Comparison of ENCODE assay signal across 14 cellular contexts in the genomic region with DNA sequence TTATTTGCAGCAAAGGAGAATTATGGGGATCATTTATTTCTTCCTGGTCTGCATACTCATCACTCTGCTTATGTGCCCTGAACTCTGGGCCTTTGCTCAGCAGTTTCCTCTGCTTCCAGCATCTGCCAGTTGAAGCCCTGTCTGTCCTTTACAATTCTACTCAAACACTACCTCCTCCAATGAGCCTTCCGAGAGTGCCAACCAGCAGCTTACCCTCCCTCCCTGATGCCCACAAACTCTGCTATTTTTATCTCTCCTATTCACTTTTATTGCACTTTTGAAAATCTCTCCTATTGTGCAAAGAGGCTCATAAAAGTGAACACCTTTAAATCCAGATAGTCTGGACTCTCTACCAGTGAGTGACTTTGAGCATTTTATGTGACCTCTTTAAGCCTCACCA. TPM values are rescaled to one million over a fixed set of nuclear protein-coding genes. Genes with fewer than 3 reads are reported as not detected.
DNase-seq lines count a peak whose midpoint lies in the region; ATAC-seq and TF ChIP-seq lines count a peak whose summit lies in the region.
"Had no signal": no experiment of that assay in that cellular context is flagged by ENCODE, and none has a peak within 500 bp of the region (broad histone marks: within the 10 kb centered on the region; RNA-seq: fewer than 3 reads in every experiment).

No MANE protein-coding gene starts in this region.

- H3K4me2 ChIP-seq in Loucy (ENCODE audit: low read depth, low read length, poor library complexity, severe bottlenecking) (peak overlapping the region; percentile 74), neural progenitor cell (peak overlapping the region; percentile 8)
- H3K4me2 ChIP-seq: BLaER1 had no signal

- peaks cover 2% of the 10 kb centered on the region for H3K9me3 Mint-ChIP-seq in neural progenitor cell
- H3K9me3 Mint-ChIP-seq in stimulated activated naive CD8-positive, alpha-beta T cell treated with anti-CD3 and anti-CD28 coated beads, Interleukin-15, amount 100 ng/mL, for 72 hours, result no peaks in the 10 kb centered on the region
- H3K9me3 Mint-ChIP-seq: CD4-positive, alpha-beta T cell had no signal

- intact Hi-C loops in colonic mucosa (cut with DNase I) (no loop called here), transverse colon (cut with DNase I; ENCODE audit: low total_unique reads) (loop anchor here (5.0 kb wide), 1 partner anchor 371 kb away; no protein-coding TSS in a partner anchor), posterior cingulate gyrus (cut with DNase I) (no loop called here)

- H3K36me3 ChIP-seq in Loucy (ENCODE audit: insufficient read depth, low read length) (no peaks in the 10 kb centered on the region), colonic mucosa (no peaks in the 10 kb centered on the region), neural progenitor cell (no peaks in the 10 kb centered on the region), transverse colon (no peaks in the 10 kb centered on the region)
- H3K36me3 ChIP-seq: BLaER1 had no signal

- H3F3A ChIP-seq in Loucy (ENCODE audit: low read depth) (no peaks in the 10 kb centered on the region), neural progenitor cell (ENCODE audit: low read depth) (peaks cover 60% of the 10 kb centered on the region)

- H3K9me3 ChIP-seq in Loucy (ENCODE audit: insufficient read depth, low read depth, low read length), result no peaks in the 10 kb centered on the region
- H3K9me3 ChIP-seq in colonic mucosa, result no peaks in the 10 kb centered on the region
- no peaks in the 10 kb centered on the region for H3K9me3 ChIP-seq in neural progenitor cell (ENCODE audit: low read depth)
- no peaks in the 10 kb centered on the region for H3K9me3 ChIP-seq in transverse colon
- H3K9me3 ChIP-seq: BLaER1 had no signal

- DNase-seq in colonic mucosa (peak; percentile 47), neural progenitor cell (ENCODE audit: low spot score) (no peak), transverse colon (peak; percentile 64), posterior cingulate gyrus (no peak), NCI-H2171 treated with DMSO at 0.1 percent for 48 hours (lab: John Stamatoyannopoulos, UW) (no peak)
- DNase-seq in stimulated activated naive CD8-positive, alpha-beta T cell treated with anti-CD3 and anti-CD28 coated beads, Interleukin-15, amount 100 ng/mL, for 72 hours, result no peak
- DNase-seq: CD4-positive, alpha-beta T cell; GOT3; KG1; NCI-H1105 treated with DMSO at 0.1 percent for 48 hours; NCI-H2029 treated with DMSO at 0.1 percent for 48 hours had no signal

- H2AFZ ChIP-seq in Loucy (ENCODE audit: low read length) (no peak overlapping the region), neural progenitor cell (replicated peaks) (no peak overlapping the region)

- no peak overlapping the region for H3K4me3 Mint-ChIP-seq in neural progenitor cell
- H3K4me3 Mint-ChIP-seq in stimulated activated naive CD8-positive, alpha-beta T cell treated with anti-CD3 and anti-CD28 coated beads, Interleukin-15, amount 100 ng/mL, for 72 hours, result no peak overlapping the region
- H3K4me3 Mint-ChIP-seq: CD4-positive, alpha-beta T cell had no signal

- TF ChIP-seq CTCF in Loucy (conservative IDR thresholded peaks at IDR 0.05; ENCODE audit: low read length) (no peak), colonic mucosa (IDR thresholded peaks at IDR 0.05) (no peak), neural progenitor cell (IDR thresholded peaks at IDR 0.05) (no peak), transverse colon (IDR thresholded peaks at IDR 0.05) (no peak)

- no peak for TF ChIP-seq EP300 in transverse colon (IDR thresholded peaks at IDR 0.05; ENCODE audit: low read depth)

- H3K4me1 ChIP-seq in Loucy (ENCODE audit: insufficient read depth, low read length, poor library complexity, severe bottlenecking) (peaks cover 28% of the 10 kb centered on the region), colonic mucosa (peaks cover 10% of the 10 kb centered on the region), neural progenitor cell (peaks cover 66% of the 10 kb centered on the region), transverse colon (peaks cover 18 to 53% (median 41%) of the 10 kb centered on the region in 4 donors)

- no peak for ATAC-seq in stimulated activated naive CD8-positive, alpha-beta T cell treated with anti-CD3 and anti-CD28 coated beads, Interleukin-15, amount 100 ng/mL, for 72 hours

- 33 to 50% methylated on average over 1 of the region's 1 CpG for WGBS in transverse colon (ENCODE audit: low coverage in 1 of 2), 2 donors

- peak overlapping the region; percentile 21 for H3K4me3 ChIP-seq in Loucy (ENCODE audit: low read length, poor library complexity, severe bottlenecking)
- H3K4me3 ChIP-seq in colonic mucosa, result no peak overlapping the region
- no peak overlapping the region for H3K4me3 ChIP-seq in neural progenitor cell
- H3K4me3 ChIP-seq in transverse colon, result no peak overlapping the region
- H3K4me3 ChIP-seq: BLaER1, SK-N-MC had no signal

- H4K20me1 ChIP-seq in Loucy (ENCODE audit: insufficient read depth, low read length, poor library complexity, severe bottlenecking) (no peaks in the 10 kb centered on the region), neural progenitor cell (ENCODE audit: low read depth) (no peaks in the 10 kb centered on the region)
- H4K20me1 ChIP-seq: BLaER1 had no signal

- peaks cover 12% of the 10 kb centered on the region for H3K27me3 Mint-ChIP-seq in neural progenitor cell (ENCODE audit: insufficient read depth, low read depth)
- H3K27me3 Mint-ChIP-seq in stimulated activated naive CD8-positive, alpha-beta T cell treated with anti-CD3 and anti-CD28 coated beads, Interleukin-15, amount 100 ng/mL, for 72 hours, result peaks cover 45% of the 10 kb centered on the region

- peaks cover 46% of the 10 kb centered on the region for H3K4me1 Mint-ChIP-seq in neural progenitor cell
- H3K4me1 Mint-ChIP-seq in stimulated activated naive CD8-positive, alpha-beta T cell treated with anti-CD3 and anti-CD28 coated beads, Interleukin-15, amount 100 ng/mL, for 72 hours, result peaks cover 10% of the 10 kb centered on the region

- no peaks in the 10 kb centered on the region for H3K9me2 ChIP-seq in Loucy (replicated peaks; ENCODE audit: low read depth, low read length)

- H3K27me3 ChIP-seq in Loucy (ENCODE audit: insufficient read depth, low read length, poor library complexity, severe bottlenecking) (no peaks in the 10 kb centered on the region), colonic mucosa (no peaks in the 10 kb centered on the region), neural progenitor cell (peaks cover 3% of the 10 kb centered on the region), transverse colon (no peaks in the 10 kb centered on the region)

- in situ Hi-C loops in transverse colon (cut with MboI; ENCODE audit: low pct_ligation_motif_present in 1 of 4, low pct_unique_long_range_greater_than_20kb in 1 of 4, low sequenced_read_pairs in 3 of 4), result no loop called here

- H3K27ac Mint-ChIP-seq in neural progenitor cell, result no peak overlapping the region
- H3K27ac Mint-ChIP-seq in stimulated activated naive CD8-positive, alpha-beta T cell treated with anti-CD3 and anti-CD28 coated beads, Interleukin-15, amount 100 ng/mL, for 72 hours, result peak overlapping the region in 1 of 2 donors; percentile 71
- H3K27ac Mint-ChIP-seq: CD4-positive, alpha-beta T cell had no signal

- peaks cover 9% of the 10 kb centered on the region for H3K79me2 ChIP-seq in Loucy (ENCODE audit: insufficient read depth, low read length)
- H3K79me2 ChIP-seq in neural progenitor cell (ENCODE audit: low read depth), result peaks cover 9% of the 10 kb centered on the region

- no peaks in the 10 kb centered on the region for H3K36me3 Mint-ChIP-seq in neural progenitor cell

- H3K9ac ChIP-seq in Loucy (ENCODE audit: low read depth, low read length, poor library complexity, severe bottlenecking), result peak overlapping the region; percentile 45
- H3K9ac ChIP-seq in colonic mucosa (ENCODE audit: low read depth in 2 of 2, low read length in 2 of 2), result peak overlapping the region in 1 of 2 donors; percentile 24
- H3K9ac ChIP-seq in neural progenitor cell, result no peak overlapping the region
- H3K9ac ChIP-seq: BLaER1 had no signal

- no peak for TF ChIP-seq POLR2A in transverse colon (IDR thresholded peaks at IDR 0.05)

- peak overlapping the region; percentile 5 for H3K27ac ChIP-seq in colonic mucosa
- H3K27ac ChIP-seq in neural progenitor cell, result peak overlapping the region; percentile 96
- H3K27ac ChIP-seq in transverse colon, result peak overlapping the region; percentile 92 to 93 (median 92)
- H3K27ac ChIP-seq: BLaER1, SK-N-MC had no signal

RNA-seq across cellular contexts. Expression of a gene that starts 3.6 kb away (rescaled TPM):
- 10 to 100 TPM; 13.8 to 20.3 TPM for total RNA-seq in colonic mucosa
- total RNA-seq in neural progenitor cell (ENCODE audit: low replicate concordance), result 49.6 and 111 TPM in 2 replicates
- 100 to 1,000 TPM in 2 of 4 donors, 10 to 100 TPM in 2; 91.8 to 258 (median 116) TPM for total RNA-seq in transverse colon

Comparison
In these comparisons a context has a peak if more than half of its experiments do, and no peak if none do; other contexts are left out.
1. DNase-seq: peak in colonic mucosa (single experiment) and transverse colon (single experiment); none in neural progenitor cell (single experiment), posterior cingulate gyrus (0 of 10), stimulated activated naive CD8-positive, alpha-beta T cell treated with anti-CD3 and anti-CD28 coated beads, Interleukin-15, amount 100 ng/mL, for 72 hours (0 of 2) and NCI-H2171 treated with DMSO at 0.1 percent for 48 hours (single experiment).
2. H3K27ac ChIP-seq: peak in every context shown above with its lines; median percentile 96 in neural progenitor cell; 92 in transverse colon; 5 in colonic mucosa.